8 cellular contexts compared by ENCODE assay signal in the genomic region with DNA sequence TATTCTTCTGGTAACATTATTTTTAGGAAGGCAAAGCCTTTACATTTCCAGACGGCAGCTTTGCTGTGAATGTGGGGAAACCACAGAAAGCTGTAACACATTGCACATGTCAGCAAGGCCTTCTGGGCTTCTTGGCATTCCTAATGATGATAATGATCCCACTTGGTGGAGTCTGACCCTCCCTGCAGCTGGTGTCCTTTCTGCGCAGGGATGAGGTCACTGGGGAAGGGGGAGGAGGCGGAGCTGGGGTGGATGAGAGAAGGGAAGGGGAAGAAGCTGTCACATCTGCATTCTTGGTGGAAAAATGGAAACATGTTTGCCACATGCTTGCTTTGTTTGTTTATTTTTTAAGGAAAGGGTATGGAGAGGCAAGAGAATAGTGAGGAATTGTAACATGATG.
DNase-seq lines count a peak whose midpoint lies in the region; ATAC-seq and TF ChIP-seq lines count a peak whose summit lies in the region.

No MANE protein-coding gene starts in this region.

- H3K4me3 ChIP-seq in fibroblast of mammary gland (ENCODE audit: control insufficient read depth, low read depth, low read length): no peak overlapping the region

- H3K27ac Mint-ChIP-seq in nephron: peak overlapping the region; percentile 16 to 56 (median 24)

- H3K4me1 Mint-ChIP-seq in nephron: peaks cover 61% of the 10 kb centered on the region

- H3K9me3 Mint-ChIP-seq in nephron: no peaks in the 10 kb centered on the region

- no peak for TF ChIP-seq CTCF in fibroblast of mammary gland (conservative IDR thresholded peaks at IDR 0.05; ENCODE audit: control insufficient read depth, insufficient read depth, low read depth, low read length)
- TF ChIP-seq CTCF in nephron (IDR thresholded peaks at IDR 0.05; ENCODE audit: unreplicated experiment in 3 of 3): no peak

- no peaks in the 10 kb centered on the region for H3K36me3 Mint-ChIP-seq in nephron (ENCODE audit: low read depth)

- H3K4me3 Mint-ChIP-seq in nephron: no peak overlapping the region

- DNase-seq in AG08396 (ENCODE audit: low spot score): peak; percentile 65
- DNase-seq in LHCN-M2 (ENCODE audit: low read depth): peak; percentile 90
- DNase-seq in fibroblast of mammary gland (ENCODE audit: low read depth): peak; percentile 99
- no peak for DNase-seq in DMS79 (lab: John Stamatoyannopoulos, UW)
- no peak for DNase-seq in effector CD4-positive, alpha-beta T cell

- no peaks in the 10 kb centered on the region for H3K27me3 Mint-ChIP-seq in nephron (ENCODE audit: low read depth)

- ATAC-seq in GM19351 (IDR thresholded peaks at IDR 0.05; ENCODE audit: unreplicated experiment): no peak
- ATAC-seq in HG02642 (IDR thresholded peaks at IDR 0.05; ENCODE audit: poor library complexity, unreplicated experiment): no peak

Comparison
In these comparisons a context has a peak if more than half of its experiments do, and no peak if none do; other contexts are left out.
1. DNase-seq: peak in AG08396 (single experiment), LHCN-M2 (single experiment) and fibroblast of mammary gland (single experiment); none in DMS79 (single experiment) and effector CD4-positive, alpha-beta T cell (single experiment).